Comparison of ENCODE assay signal across 8 cellular contexts in the genomic region with DNA sequence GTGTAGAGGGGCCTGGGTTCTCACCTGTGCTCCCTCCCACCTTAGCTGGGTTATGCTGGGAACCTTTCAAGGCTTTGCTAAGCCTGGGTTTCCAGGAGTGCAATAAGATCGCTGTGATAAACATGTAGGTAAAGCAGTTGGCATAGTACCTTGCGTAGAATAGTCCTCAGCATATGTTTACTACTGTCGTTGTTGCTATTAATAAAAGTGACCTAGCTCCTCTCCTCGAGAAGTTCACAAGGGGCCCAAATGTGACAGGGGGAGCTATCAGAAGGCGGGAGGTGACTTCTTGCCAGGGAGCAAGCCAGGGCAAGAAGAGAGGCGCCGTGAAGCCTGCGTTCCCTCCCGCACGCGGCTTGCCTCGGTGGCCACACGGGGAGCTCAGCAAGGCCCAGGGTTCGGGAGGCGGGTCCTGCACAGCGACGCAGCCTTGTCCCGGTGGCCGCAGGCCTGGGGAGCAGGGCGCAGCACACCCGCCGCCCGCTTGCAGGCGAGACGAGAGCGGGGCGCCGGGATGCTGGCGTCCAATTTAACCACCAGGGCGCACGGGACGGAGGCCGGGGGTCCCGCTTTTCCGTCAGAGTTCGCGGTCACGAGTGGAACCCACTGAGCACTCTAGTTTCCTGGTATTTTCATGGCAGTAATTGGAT.
DNase-seq lines count a peak whose midpoint lies in the region; ATAC-seq and TF ChIP-seq lines count a peak whose summit lies in the region.

No MANE protein-coding gene starts in this region.

- peak overlapping the region; percentile 89 for H3K27ac Mint-ChIP-seq in neural progenitor cell

- no peaks in the 10 kb centered on the region for H3K79me2 ChIP-seq in neural progenitor cell (ENCODE audit: low read depth)

- TF ChIP-seq CTCF in VCaP (conservative IDR thresholded peaks at IDR 0.05), result peak; percentile 39; the same call in 1 of the 2 replicates
- no peak for TF ChIP-seq CTCF in fibroblast of the aortic adventitia (IDR thresholded peaks at IDR 0.05; ENCODE audit: insufficient read depth, low read length)
- TF ChIP-seq CTCF in neural progenitor cell (IDR thresholded peaks at IDR 0.05), result peak; percentile 7

- H3K4me3 ChIP-seq in fibroblast of the aortic adventitia (ENCODE audit: low read depth, low read length) (peak overlapping the region; percentile 61), neural progenitor cell (peak overlapping the region; percentile 71)

- no peaks in the 10 kb centered on the region for H3K9me3 Mint-ChIP-seq in neural progenitor cell

- H3F3A ChIP-seq in neural progenitor cell (ENCODE audit: low read depth), result peaks cover 30% of the 10 kb centered on the region

- H3K4me1 ChIP-seq in neural progenitor cell, result peaks cover 29% of the 10 kb centered on the region

- peak overlapping the region; percentile 90 for H3K27ac ChIP-seq in VCaP
- H3K27ac ChIP-seq in neural progenitor cell, result peak overlapping the region; percentile 16

- peak overlapping the region; percentile 80 for H3K4me2 ChIP-seq in neural progenitor cell

- no peaks in the 10 kb centered on the region for H3K36me3 Mint-ChIP-seq in neural progenitor cell

- H4K20me1 ChIP-seq in neural progenitor cell (ENCODE audit: low read depth), result no peaks in the 10 kb centered on the region

- peak; percentile 75 for DNase-seq in ELF-1 (ENCODE audit: low read depth, low spot score)
- no peak for DNase-seq in fibroblast of the aortic adventitia (ENCODE audit: low read depth)
- DNase-seq in neural progenitor cell (ENCODE audit: low spot score), result peak; percentile 78
- DNase-seq in NCI-H187 treated with DMSO at 0.1 percent for 48 hours (lab: John Stamatoyannopoulos, UW), result no peak
- DNase-seq in SKM-1 (lab: John Stamatoyannopoulos, UW; ENCODE audit: unreplicated experiment), result no peak

- H3K36me3 ChIP-seq in neural progenitor cell, result no peaks in the 10 kb centered on the region

- H3K27me3 Mint-ChIP-seq in neural progenitor cell (ENCODE audit: insufficient read depth, low read depth), result peaks cover 2% of the 10 kb centered on the region

- H3K9me3 ChIP-seq in neural progenitor cell (ENCODE audit: low read depth), result no peaks in the 10 kb centered on the region

- ATAC-seq in GM19463 (IDR thresholded peaks at IDR 0.05; ENCODE audit: unreplicated experiment), result peak; percentile 19
- peak; percentile 6 for ATAC-seq in HG03565 (IDR thresholded peaks at IDR 0.05; ENCODE audit: unreplicated experiment)

- H3K4me3 Mint-ChIP-seq in neural progenitor cell, result peak overlapping the region; percentile 84

- H3K27me3 ChIP-seq in neural progenitor cell, result no peaks in the 10 kb centered on the region

- H3K9ac ChIP-seq in neural progenitor cell, result no peak overlapping the region

- H3K4me1 Mint-ChIP-seq in neural progenitor cell, result peaks cover 35% of the 10 kb centered on the region

- peak overlapping the region; percentile 75 for H2AFZ ChIP-seq in neural progenitor cell (replicated peaks)

Comparison
In these comparisons a context has a peak if more than half of its experiments do, and no peak if none do; other contexts are left out.
1. DNase-seq: peak in ELF-1 (single experiment) and neural progenitor cell (single experiment); none in fibroblast of the aortic adventitia (single experiment), NCI-H187 treated with DMSO at 0.1 percent for 48 hours (single experiment) and SKM-1 (single experiment).